1 cellular context compared by ENCODE assay signal in genomic region chr6:84588697-84589080, GRCh38.
TF ChIP-seq lines count a peak whose summit lies in the region.

No MANE protein-coding gene starts in this region.

TF ChIP-seq in K562, 482 proteins besides CTCF, POLR2A, EP300 and RAD21 (continued from another document):
- TF ChIP-seq ZBTB40 (IDR thresholded peaks at IDR 0.05) (no peak), ZBTB40 (CRISPR knock-in tag; IDR thresholded peaks at IDR 0.05) (no peak), KLF16 (IDR thresholded peaks at IDR 0.05) (no peak), ZFP30 (CRISPR knock-in tag; IDR thresholded peaks at IDR 0.05; ENCODE audit: borderline replicate concordance) (no peak), TCF15 (CRISPR knock-in tag; IDR thresholded peaks at IDR 0.05) (no peak)
